ENCODE assay signal across 16 cellular contexts in genomic region chrX:115399306-115399705, GRCh38.
DNase-seq lines count a peak whose midpoint lies in the region; FAIRE-seq and TF ChIP-seq lines count a peak whose summit lies in the region.
"Had no signal": no experiment of that assay in that cellular context is flagged by ENCODE, and none has a peak within 500 bp of the region (broad histone marks: within the 10 kb centered on the region; RNA-seq: fewer than 3 reads in every experiment).

No MANE protein-coding gene starts in this region.

- no peaks in the 10 kb centered on the region for H3K36me3 ChIP-seq in HEK293 (ENCODE audit: control insufficient read depth in 2 of 2, insufficient read depth in 1 of 2, low read length in 2 of 2)
- no peaks in the 10 kb centered on the region for H3K36me3 ChIP-seq in endothelial cell of umbilical vein (ENCODE audit: control insufficient read depth in 2 of 2, extremely low read depth in 1 of 2, insufficient read depth in 2 of 2, low read length in 2 of 2)
- H3K36me3 ChIP-seq in uterus: no peaks in the 10 kb centered on the region

- H3K9me3 Mint-ChIP-seq in type B pancreatic cell: no peaks in the 10 kb centered on the region
- H3K9me3 Mint-ChIP-seq: CD8-positive, alpha-beta T cell; GM23338 had no signal

- CTCF ChIA-PET in HEK293 (lab: Yijun Ruan, JAX) (interaction anchor here (1.1 kb wide), 1 partner anchor 244 kb away, joined by 3 read pairs; no protein-coding TSS in a partner anchor), endothelial cell of umbilical vein (lab: Charles Lee) (interaction anchor here (0.6 kb wide), 1 partner anchor 243 kb away, joined by 3 read pairs; no protein-coding TSS in a partner anchor)

- H3K4me1 ChIP-seq in HEK293 (ENCODE audit: control insufficient read depth, insufficient read depth, low read length) (0 out of 2 replicates have a peak, but pooled peaks cover 2% of the 10 kb centered on the region), endothelial cell of umbilical vein (ENCODE audit: control insufficient read depth, extremely low read depth, insufficient read depth, low read length) (peaks cover 7% of the 10 kb centered on the region), uterus (no peaks in the 10 kb centered on the region)

- H3K4me3 ChIP-seq in HEK293 (ENCODE audit: low read depth, low read length): no peak overlapping the region
- H3K4me3 ChIP-seq in endothelial cell of umbilical vein (replicated peaks in 1 of 3; ENCODE audit: insufficient read depth in 1 of 3, low read depth in 1 of 3, low read length in 3 of 3): no peak overlapping the region
- H3K4me3 ChIP-seq in uterus: no peak overlapping the region
- H3K4me3 ChIP-seq: GM23338 had no signal

- no TSS peak for BruUV-seq in endothelial cell of umbilical vein (replicated peaks; lab: Mats Ljungman, UMichigan)

- TF ChIP-seq POLR2A in endothelial cell of umbilical vein (IDR thresholded peaks at IDR 0.05; ENCODE audit: low read depth, low read length) (no peak), uterus (IDR thresholded peaks at IDR 0.05) (no peak)

- H3K9me1 ChIP-seq in endothelial cell of umbilical vein (replicated peaks; ENCODE audit: control insufficient read depth, extremely low read depth, insufficient read depth, low read length): no peaks in the 10 kb centered on the region

- no peak overlapping the region for H3K4me2 ChIP-seq in endothelial cell of umbilical vein (ENCODE audit: insufficient read depth, low read length)
- H3K4me2 ChIP-seq: GM23338 had no signal

- intact Hi-C loops in endothelial cell of umbilical vein (cut with micrococcal nuclease): no loop called here
- intact Hi-C loops in uterus (cut with DNase I; ENCODE audit: low total_unique reads): no loop called here

- H3K27ac Mint-ChIP-seq in type B pancreatic cell: peak overlapping the region; percentile 4
- H3K27ac Mint-ChIP-seq: CD8-positive, alpha-beta T cell; GM23338 had no signal

- POLR2A ChIA-PET in HEK293 (lab: Yijun Ruan, JAX) (no interaction called here), endothelial cell of umbilical vein (lab: Charles Lee) (no interaction called here)

- no peaks in the 10 kb centered on the region for H3K36me3 Mint-ChIP-seq in type B pancreatic cell
- H3K36me3 Mint-ChIP-seq: CD8-positive, alpha-beta T cell had no signal

- DNase-seq in NCI-H748 (lab: John Stamatoyannopoulos, UW; ENCODE audit: unreplicated experiment) (peak; percentile 51), endothelial cell of umbilical vein (ENCODE audit: low read depth, low spot score) (peak; percentile 10), type B pancreatic cell (ENCODE audit: extremely low spot score, unreplicated experiment) (no peak), uterus (no peak), SHP77 (lab: John Stamatoyannopoulos, UW) (no peak), NCI-H2107 (lab: John Stamatoyannopoulos, UW) (no peak)
- DNase-seq: CD8-positive, alpha-beta T cell; KBM-7; NCI-H1092; NCI-H187; NCI-H226; NCI-H526 treated with DMSO at 0.1 percent for 48 hours; SIG-M5 had no signal

- H3K4me3 Mint-ChIP-seq in type B pancreatic cell: no peak overlapping the region
- H3K4me3 Mint-ChIP-seq: CD8-positive, alpha-beta T cell; GM23338 had no signal

- no peak overlapping the region for H2AFZ ChIP-seq in endothelial cell of umbilical vein (ENCODE audit: low read depth, low read length)
- H2AFZ ChIP-seq: GM23338 had no signal

- no peaks in the 10 kb centered on the region for H3K9me3 ChIP-seq in HEK293 (ENCODE audit: control insufficient read depth, insufficient read depth, low read depth, low read length)
- no peaks in the 10 kb centered on the region for H3K9me3 ChIP-seq in endothelial cell of umbilical vein (replicated peaks; ENCODE audit: control insufficient read depth, insufficient read depth, low read length)
- no peaks in the 10 kb centered on the region for H3K9me3 ChIP-seq in uterus

- no peaks in the 10 kb centered on the region for H4K20me1 ChIP-seq in endothelial cell of umbilical vein (replicated peaks; ENCODE audit: control insufficient read depth, extremely low read depth, insufficient read depth, low read length)

- H3K27me3 ChIP-seq in endothelial cell of umbilical vein (ENCODE audit: control insufficient read depth in 2 of 2, insufficient read depth in 2 of 2, low read length in 2 of 2) (no peaks in the 10 kb centered on the region), uterus (peaks cover 0 to 5% of the 10 kb centered on the region in 2 donors)

- no peak overlapping the region for H3K9ac ChIP-seq in endothelial cell of umbilical vein (replicated peaks; ENCODE audit: extremely low read depth, insufficient read depth, low read length)

- H3K27me3 Mint-ChIP-seq in type B pancreatic cell: peaks cover 2% of the 10 kb centered on the region

- H3K27ac ChIP-seq in HEK293 (ENCODE audit: extremely low read depth, low read depth, low read length): no peak overlapping the region
- no peak overlapping the region for H3K27ac ChIP-seq in endothelial cell of umbilical vein (ENCODE audit: insufficient read depth, low read depth, low read length)
- H3K27ac ChIP-seq in uterus: no peak overlapping the region
- H3K27ac ChIP-seq: HL-60 had no signal

- H3K4me1 Mint-ChIP-seq in type B pancreatic cell (ENCODE audit: unreplicated experiment): peaks cover 25% of the 10 kb centered on the region

- no peaks in the 10 kb centered on the region for H3K79me2 ChIP-seq in endothelial cell of umbilical vein (ENCODE audit: control insufficient read depth, insufficient read depth, low read length)

- TF ChIP-seq CTCF in HEK293 (tag by site-specific recombination; IDR thresholded peaks at IDR 0.05): no peak
- no peak for TF ChIP-seq CTCF in endothelial cell of umbilical vein (IDR thresholded peaks at IDR 0.05; ENCODE audit: extremely low read depth in 1 of 2, insufficient read depth in 1 of 2, low read depth in 1 of 2, low read length in 2 of 2)
- no peak for TF ChIP-seq CTCF in type B pancreatic cell (conservative IDR thresholded peaks at IDR 0.05)
- TF ChIP-seq CTCF in uterus (IDR thresholded peaks at IDR 0.05): no peak

- FAIRE-seq in endothelial cell of umbilical vein (lab: Jason Lieb, UNC): peak; percentile 91

- dilution Hi-C loops in endothelial cell of umbilical vein (cut with MboI; ENCODE audit: extremely low pct_ligation_motif_present, low sequenced_read_pairs): no loop called here

TF ChIP-seq in HEK293, 187 proteins besides CTCF, POLR2A, EP300 and RAD21:
- TF ChIP-seq ZNF571 (tag by site-specific recombination; IDR thresholded peaks at IDR 0.05) (no peak), TRIM28 (IDR thresholded peaks at IDR 0.05; ENCODE audit: borderline replicate concordance, low read length) (peak; percentile 55; the same call in 1 of the 2 replicates)

TF ChIP-seq in endothelial cell of umbilical vein, 7 proteins besides CTCF, POLR2A, EP300 and RAD21:
- no peak for TF ChIP-seq GATA2 (IDR thresholded peaks at IDR 0.05; ENCODE audit: insufficient read depth, insufficient read length, low read depth, low read length)
- no peak for TF ChIP-seq JUN (IDR thresholded peaks at IDR 0.05; ENCODE audit: borderline replicate concordance, insufficient read depth, insufficient read length, low read depth)
- no peak for TF ChIP-seq FOS (IDR thresholded peaks at IDR 0.05; ENCODE audit: borderline replicate concordance, insufficient read depth, low read length)
TF ChIP-seq in endothelial cell of umbilical vein: peak in this region for 0.

Comparison
In these comparisons a context has a peak if more than half of its experiments do, and no peak if none do; other contexts are left out.
1. DNase-seq: peak in NCI-H748 (single experiment) and endothelial cell of umbilical vein (single experiment); none in type B pancreatic cell (single experiment), uterus (0 of 2), SHP77 (0 of 2) and NCI-H2107 (single experiment).